7 cellular contexts compared by ENCODE assay signal in the genomic region with DNA sequence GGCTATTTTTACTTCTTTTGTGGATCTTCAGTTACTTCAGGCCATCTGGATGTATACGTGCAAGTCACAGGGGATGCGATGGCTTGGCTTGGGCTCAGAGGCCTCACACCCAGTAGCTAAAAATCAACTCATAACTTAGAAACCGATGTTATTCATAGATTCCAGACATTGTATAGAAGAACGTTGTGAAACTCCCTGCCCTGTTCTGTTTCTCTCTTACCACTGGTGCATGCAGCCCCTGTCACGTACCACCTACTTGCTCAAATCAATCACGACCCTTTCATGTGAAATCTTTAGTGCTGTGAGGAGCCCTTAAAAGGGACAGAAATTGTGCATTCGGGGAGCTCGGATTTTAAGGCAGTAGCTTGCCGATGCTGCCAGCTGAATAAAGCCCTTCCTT. TPM values are rescaled to one million over a fixed set of nuclear protein-coding genes. Genes with fewer than 3 reads are reported as not detected.
DNase-seq lines count a peak whose midpoint lies in the region; ATAC-seq and TF ChIP-seq lines count a peak whose summit lies in the region.
"Not testable (repeated sequence)": the region's sequence is repeated elsewhere in the genome, so short reads cannot be mapped to it uniquely, and the experiment has no call there.

No MANE protein-coding gene starts in this region.

- peaks cover 29% of the 10 kb centered on the region for H3K4me1 ChIP-seq in Karpas-422 (ENCODE audit: low read length)

- H3K9me3 ChIP-seq in CD4-positive, alpha-beta T cell (ENCODE audit: control insufficient read depth, low read length); Karpas-422 (ENCODE audit: low read length); T-helper 17 cell (ENCODE audit: control insufficient read depth, low read length, poor library complexity, severe bottlenecking): not testable (repeated sequence)

- H3K4me1 Mint-ChIP-seq in CD4-positive, alpha-beta T cell (ENCODE audit: low read depth) = peaks cover 29% of the 10 kb centered on the region
- H3K4me1 Mint-ChIP-seq in T-helper 17 cell = peaks cover 17% of the 10 kb centered on the region
- peaks cover 39% of the 10 kb centered on the region for H3K4me1 Mint-ChIP-seq in activated CD8-positive, alpha-beta memory T cell treated with anti-CD3 and anti-CD28 coated beads, Interleukin-2, amount 10 ng/mL, durations not matched to agents 7 days and 5 days
- peaks cover 40% of the 10 kb centered on the region for H3K4me1 Mint-ChIP-seq in activated naive CD8-positive, alpha-beta T cell treated with anti-CD3 and anti-CD28 coated beads, Interleukin-2, amount 50 U/mL, for 24 hours
- peaks cover 24 to 52% (median 45%) of the 10 kb centered on the region in 3 donors for H3K4me1 Mint-ChIP-seq in naive B cell
- peaks cover 17% of the 10 kb centered on the region for H3K4me1 Mint-ChIP-seq in osteocyte (ENCODE audit: unreplicated experiment)

- not testable (repeated sequence) for H3K36me3 ChIP-seq in Karpas-422 (ENCODE audit: insufficient read depth, low read length)

- not testable (repeated sequence) for DNase-seq in CD4-positive, alpha-beta T cell; Karpas-422; T-helper 17 cell; activated CD8-positive, alpha-beta memory T cell treated with anti-CD3 and anti-CD28 coated beads, Interleukin-2, amount 10 ng/mL, durations not matched to agents 7 days and 5 days; activated naive CD8-positive, alpha-beta T cell treated with anti-CD3 and anti-CD28 coated beads, Interleukin-2, amount 50 U/mL, for 24 hours; naive B cell; osteocyte (ENCODE audit: extremely low spot score, unreplicated experiment)

- not testable (repeated sequence) for H3K27me3 ChIP-seq in CD4-positive, alpha-beta T cell (ENCODE audit: control insufficient read depth, insufficient read depth, low read length); Karpas-422 (ENCODE audit: low read length)

- peak overlapping the region; percentile 98 for H3K4me2 ChIP-seq in Karpas-422 (ENCODE audit: low read depth, low read length, poor library complexity, severe bottlenecking)

- TF ChIP-seq CTCF in CD4-positive, alpha-beta T cell (IDR thresholded peaks at IDR 0.05); osteocyte (IDR thresholded peaks at IDR 0.05): not testable (repeated sequence)

- intact Hi-C loops in CD4-positive, alpha-beta T cell (cut with DNase I, micrococcal nuclease) = loop anchor here in 1 of 2 experiments (2.0 to 5.0 kb wide), 7 partner anchors 29 to 997 kb away; a partner anchor contains a TSS

- H3K27ac ChIP-seq in CD4-positive, alpha-beta T cell (ENCODE audit: low read depth, low read length) = not testable (repeated sequence)
- H3K27ac ChIP-seq in Karpas-422 (ENCODE audit: low read length) = peak overlapping the region; percentile 87; the same call in 1 of the 2 replicates

- not testable (repeated sequence) for H3K27me3 Mint-ChIP-seq in CD4-positive, alpha-beta T cell; T-helper 17 cell; activated CD8-positive, alpha-beta memory T cell treated with anti-CD3 and anti-CD28 coated beads, Interleukin-2, amount 10 ng/mL, durations not matched to agents 7 days and 5 days; activated naive CD8-positive, alpha-beta T cell treated with anti-CD3 and anti-CD28 coated beads, Interleukin-2, amount 50 U/mL, for 24 hours; naive B cell; osteocyte (ENCODE audit: unreplicated experiment)

- H3K9me2 ChIP-seq in Karpas-422 (replicated peaks; ENCODE audit: insufficient read depth, low read length) = not testable (repeated sequence)

- H3K4me3 Mint-ChIP-seq in CD4-positive, alpha-beta T cell = peak overlapping the region; percentile 54
- H3K4me3 Mint-ChIP-seq in T-helper 17 cell = peak overlapping the region; percentile 95
- H3K4me3 Mint-ChIP-seq in activated CD8-positive, alpha-beta memory T cell treated with anti-CD3 and anti-CD28 coated beads, Interleukin-2, amount 10 ng/mL, durations not matched to agents 7 days and 5 days = peak overlapping the region; percentile 89
- H3K4me3 Mint-ChIP-seq in activated naive CD8-positive, alpha-beta T cell treated with anti-CD3 and anti-CD28 coated beads, Interleukin-2, amount 50 U/mL, for 24 hours = peak overlapping the region; percentile 83
- peak overlapping the region in 7 of 8 donors; percentile 54 to 96 (median 93) for H3K4me3 Mint-ChIP-seq in naive B cell
- H3K4me3 Mint-ChIP-seq in osteocyte (ENCODE audit: unreplicated experiment) = peak overlapping the region; percentile 29

- CTCF ChIA-PET in CD4-positive, alpha-beta T cell (lab: Charles Lee) = not testable (repeated sequence)
- CTCF ChIA-PET in activated CD8-positive, alpha-beta memory T cell treated with anti-CD3 and anti-CD28 coated beads, Interleukin-2, amount 10 ng/mL, durations not matched to agents 7 days and 5 days (lab: Charles Lee) = interaction anchor here (1.0 kb wide), 1 partner anchor 33 kb away, joined by 3 read pairs; no protein-coding TSS in a partner anchor

- peak overlapping the region; percentile 90; the same call in 1 of the 2 replicates for H3K4me3 ChIP-seq in Karpas-422 (ENCODE audit: low read length)

- ATAC-seq in CD4-positive, alpha-beta T cell (ENCODE audit: poor library complexity); T-helper 17 cell; activated CD8-positive, alpha-beta memory T cell treated with anti-CD3 and anti-CD28 coated beads, Interleukin-2, amount 10 ng/mL, durations not matched to agents 7 days and 5 days; activated naive CD8-positive, alpha-beta T cell treated with anti-CD3 and anti-CD28 coated beads, Interleukin-2, amount 50 U/mL, for 24 hours; naive B cell (ENCODE audit: low read depth in 2 of 2): not testable (repeated sequence)

- H3K79me2 ChIP-seq in Karpas-422 (ENCODE audit: low read length) = peaks cover 35% of the 10 kb centered on the region

- peak overlapping the region; percentile 51; the same call in 1 of the 2 replicates for H2AFZ ChIP-seq in Karpas-422 (ENCODE audit: low read length)

- not testable (repeated sequence) for H3K36me3 Mint-ChIP-seq in CD4-positive, alpha-beta T cell (ENCODE audit: low read depth); T-helper 17 cell (ENCODE audit: low read depth); activated CD8-positive, alpha-beta memory T cell treated with anti-CD3 and anti-CD28 coated beads, Interleukin-2, amount 10 ng/mL, durations not matched to agents 7 days and 5 days; activated naive CD8-positive, alpha-beta T cell treated with anti-CD3 and anti-CD28 coated beads, Interleukin-2, amount 50 U/mL, for 24 hours (ENCODE audit: low read depth); naive B cell; osteocyte (ENCODE audit: unreplicated experiment)

- H3K9me3 Mint-ChIP-seq in CD4-positive, alpha-beta T cell; activated CD8-positive, alpha-beta memory T cell treated with anti-CD3 and anti-CD28 coated beads, Interleukin-2, amount 10 ng/mL, durations not matched to agents 7 days and 5 days (ENCODE audit: low read depth); activated naive CD8-positive, alpha-beta T cell treated with anti-CD3 and anti-CD28 coated beads, Interleukin-2, amount 50 U/mL, for 24 hours; naive B cell; osteocyte (ENCODE audit: unreplicated experiment): not testable (repeated sequence)

- peak overlapping the region; percentile 42 for H3K27ac Mint-ChIP-seq in CD4-positive, alpha-beta T cell
- peak overlapping the region; percentile 95 for H3K27ac Mint-ChIP-seq in T-helper 17 cell
- not testable (repeated sequence) for H3K27ac Mint-ChIP-seq in activated CD8-positive, alpha-beta memory T cell treated with anti-CD3 and anti-CD28 coated beads, Interleukin-2, amount 10 ng/mL, durations not matched to agents 7 days and 5 days
- H3K27ac Mint-ChIP-seq in activated naive CD8-positive, alpha-beta T cell treated with anti-CD3 and anti-CD28 coated beads, Interleukin-2, amount 50 U/mL, for 24 hours = peak overlapping the region; percentile 90
- H3K27ac Mint-ChIP-seq in naive B cell = peak overlapping the region; percentile 41 to 100 (median 99)
- H3K27ac Mint-ChIP-seq in osteocyte (ENCODE audit: unreplicated experiment) = peak overlapping the region; percentile 98

- POLR2A ChIA-PET in CD4-positive, alpha-beta T cell (lab: Charles Lee) = not testable (repeated sequence)

- peak overlapping the region; percentile 82; the same call in 1 of the 2 replicates for H3K9ac ChIP-seq in Karpas-422 (ENCODE audit: low read length)

- not testable (repeated sequence) for H4K20me1 ChIP-seq in Karpas-422 (ENCODE audit: insufficient read depth, low read depth, low read length)

RNA-seq across cellular contexts. Expression of a gene that starts 1.3 kb away (rescaled TPM):
- total RNA-seq in CD4-positive, alpha-beta T cell = 10 to 100 TPM in 1 of 2 experiments, 1 to 10 TPM in 1; 9.8 to 12.6 TPM
- 12.8 and 24.6 TPM in 2 replicates for total RNA-seq in Karpas-422 (2014; rRNA removed; shearing (Covaris generic); ENCODE audit: low replicate concordance)
- total RNA-seq in T-helper 17 cell (10 to 100 TPM; 12.7 to 20.2 TPM), osteocyte (13.7 and 14.5 TPM in 2 replicates)
- total RNA-seq in activated CD8-positive, alpha-beta memory T cell treated with anti-CD3 and anti-CD28 coated beads, Interleukin-2, amount 10 ng/mL, durations not matched to agents 7 days and 5 days = 10 to 100 TPM; 14.8 to 17.3 TPM
- 10 to 100 TPM; 10.6 to 19.8 (median 16.7) TPM for polyA plus RNA-seq in naive B cell (ENCODE audit: low read depth in 6 of 6)

RNA-seq across cellular contexts. Expression of a gene that starts 50.4 kb away (rescaled TPM):
- total RNA-seq in CD4-positive, alpha-beta T cell = 10 to 100 TPM; 51.6 to 52.3 TPM
- total RNA-seq in Karpas-422 (2014; rRNA removed; shearing (Covaris generic); ENCODE audit: low replicate concordance) = 277 and 337 TPM in 2 replicates
- total RNA-seq in T-helper 17 cell (10 to 100 TPM; 78.8 to 87.5 TPM), osteocyte (42.3 and 43.5 TPM in 2 replicates)
- 10 to 100 TPM; 68.6 to 78.2 TPM for total RNA-seq in activated CD8-positive, alpha-beta memory T cell treated with anti-CD3 and anti-CD28 coated beads, Interleukin-2, amount 10 ng/mL, durations not matched to agents 7 days and 5 days
- 10 to 100 TPM; 65.4 to 95.4 (median 78.7) TPM for polyA plus RNA-seq in naive B cell (ENCODE audit: low read depth in 6 of 6)

RNA-seq across cellular contexts. Expression of a gene that starts 53.5 kb away (rescaled TPM):
- 10 to 100 TPM; 68.6 to 70.7 TPM for total RNA-seq in CD4-positive, alpha-beta T cell
- total RNA-seq in Karpas-422 (2014; rRNA removed; shearing (Covaris generic); ENCODE audit: low replicate concordance) = 76.3 and 81.9 TPM in 2 replicates
- total RNA-seq in T-helper 17 cell (10 to 100 TPM; 84.9 to 95.9 TPM), osteocyte (49.6 and 52.6 TPM in 2 replicates)
- 10 to 100 TPM; 90.6 to 92.3 TPM for total RNA-seq in activated CD8-positive, alpha-beta memory T cell treated with anti-CD3 and anti-CD28 coated beads, Interleukin-2, amount 10 ng/mL, durations not matched to agents 7 days and 5 days
- polyA plus RNA-seq in naive B cell (ENCODE audit: low read depth in 6 of 6) = 100 to 1,000 TPM in 4 of 6 donors, 10 to 100 TPM in 2; 95.1 to 129 (median 101) TPM

Comparison
In these comparisons a context has a peak if more than half of its experiments do, and no peak if none do; other contexts are left out.
1. H3K4me3 Mint-ChIP-seq: peak in every context shown above with its lines; median percentile 95 in T-helper 17 cell; 93 in naive B cell; 89 in activated CD8-positive, alpha-beta memory T cell treated with anti-CD3 and anti-CD28 coated beads, Interleukin-2, amount 10 ng/mL, durations not matched to agents 7 days and 5 days; 83 in activated naive CD8-positive, alpha-beta T cell treated with anti-CD3 and anti-CD28 coated beads, Interleukin-2, amount 50 U/mL, for 24 hours; 54 in CD4-positive, alpha-beta T cell; 29 in osteocyte.